In genomic region chr13:104106705-104107393, GRCh38 we compare ENCODE assay signal across 16 cellular contexts.
A peak's percentile ranks its signal among the peaks of the same experiment; 100 is the strongest.
DNase-seq lines count a peak whose midpoint lies in the region; ATAC-seq, FAIRE-seq and TF ChIP-seq lines count a peak whose summit lies in the region.
"Had no signal": no experiment of that assay in that cellular context is flagged by ENCODE, and none has a peak within 500 bp of the region (broad histone marks: within the 10 kb centered on the region; RNA-seq: fewer than 3 reads in every experiment).

No MANE protein-coding gene starts in this region.

- POLR2A ChIA-PET in endothelial cell of umbilical vein (lab: Charles Lee), result no interaction called here

- H3K27me3 Mint-ChIP-seq in neural progenitor cell (ENCODE audit: insufficient read depth, low read depth) (no peaks in the 10 kb centered on the region), T-helper 17 cell (no peaks in the 10 kb centered on the region)
- H3K27me3 Mint-ChIP-seq: central memory CD8-positive, alpha-beta T cell had no signal

- BruUV-seq in endothelial cell of umbilical vein (replicated peaks; lab: Mats Ljungman, UMichigan), result TSS peak; percentile 94

- 0 out of 2 replicates have a peak, but pooled peaks cover 3% of the 10 kb centered on the region for H3K9me3 ChIP-seq in SJSA1 (replicated peaks)
- H3K9me3 ChIP-seq in endothelial cell of umbilical vein (replicated peaks; ENCODE audit: control insufficient read depth, insufficient read depth, low read length), result no peaks in the 10 kb centered on the region
- H3K9me3 ChIP-seq in neural progenitor cell (ENCODE audit: low read depth), result no peaks in the 10 kb centered on the region
- no peaks in the 10 kb centered on the region for H3K9me3 ChIP-seq in T-helper 17 cell (ENCODE audit: control insufficient read depth, low read length, poor library complexity, severe bottlenecking)
- H3K9me3 ChIP-seq: HAP-1 had no signal

- H3K4me2 ChIP-seq in endothelial cell of umbilical vein (ENCODE audit: insufficient read depth, low read length) (peak overlapping the region; percentile 57), neural progenitor cell (no peak overlapping the region)
- H3K4me2 ChIP-seq: BLaER1 treated with 17β-estradiol and CSF1 and Interleukin-3, amounts not matched to agents 10 nM and 100 nM had no signal

- CTCF ChIA-PET in endothelial cell of umbilical vein (lab: Charles Lee), result interaction anchor here (1.4 to 1.8 kb wide), 4 partner anchors 13 to 223 kb away, joined by 3 to 10 read pairs (median 3); no protein-coding TSS in a partner anchor

- peak overlapping the region; percentile 88 for H3K9ac ChIP-seq in endothelial cell of umbilical vein (replicated peaks; ENCODE audit: extremely low read depth, insufficient read depth, low read length)
- no peak overlapping the region for H3K9ac ChIP-seq in neural progenitor cell
- H3K9ac ChIP-seq: BLaER1 treated with 17β-estradiol and CSF1 and Interleukin-3, amounts not matched to agents 10 nM and 100 nM had no signal

- peak; percentile 88 for FAIRE-seq in endothelial cell of umbilical vein (lab: Jason Lieb, UNC)

- H3K79me2 ChIP-seq in endothelial cell of umbilical vein (ENCODE audit: control insufficient read depth, insufficient read depth, low read length) (no peaks in the 10 kb centered on the region), neural progenitor cell (ENCODE audit: low read depth) (no peaks in the 10 kb centered on the region)

- H4K20me1 ChIP-seq in endothelial cell of umbilical vein (replicated peaks; ENCODE audit: control insufficient read depth, extremely low read depth, insufficient read depth, low read length), result no peaks in the 10 kb centered on the region
- H4K20me1 ChIP-seq in neural progenitor cell (ENCODE audit: low read depth), result no peaks in the 10 kb centered on the region
- H4K20me1 ChIP-seq: BLaER1 treated with 17β-estradiol and CSF1 and Interleukin-3, amounts not matched to agents 10 nM and 100 nM had no signal

- H3K27ac ChIP-seq in SJSA1 (peak overlapping the region; percentile 0; the same call in 1 of the 2 replicates), endothelial cell of umbilical vein (ENCODE audit: insufficient read depth, low read depth, low read length) (peak overlapping the region; percentile 98), neural progenitor cell (no peak overlapping the region)
- H3K27ac ChIP-seq: BLaER1 treated with 17β-estradiol and CSF1 and Interleukin-3, amounts not matched to agents 10 nM and 100 nM had no signal

- H3K4me1 Mint-ChIP-seq in neural progenitor cell (no peaks in the 10 kb centered on the region), T-helper 17 cell (no peaks in the 10 kb centered on the region)
- H3K4me1 Mint-ChIP-seq: central memory CD8-positive, alpha-beta T cell had no signal

- no peaks in the 10 kb centered on the region for H3K9me1 ChIP-seq in endothelial cell of umbilical vein (replicated peaks; ENCODE audit: control insufficient read depth, extremely low read depth, insufficient read depth, low read length)

- TF ChIP-seq CTCF in endothelial cell of umbilical vein (IDR thresholded peaks at IDR 0.05; ENCODE audit: extremely low read depth in 1 of 2, insufficient read depth in 1 of 2, low read depth in 1 of 2, low read length in 2 of 2) (peak; percentile 3 to 19), neural progenitor cell (IDR thresholded peaks at IDR 0.05) (peak; percentile 9)

- intact Hi-C loops in endothelial cell of umbilical vein (cut with micrococcal nuclease), result loop anchor here (1.0 to 10.0 kb wide), 11 partner anchors 83 to 1405 kb away; no protein-coding TSS in a partner anchor

- H3K27me3 ChIP-seq in SJSA1 (replicated peaks), result no peaks in the 10 kb centered on the region
- H3K27me3 ChIP-seq in endothelial cell of umbilical vein (ENCODE audit: control insufficient read depth in 2 of 2, insufficient read depth in 2 of 2, low read length in 2 of 2), result no peaks in the 10 kb centered on the region
- no peaks in the 10 kb centered on the region for H3K27me3 ChIP-seq in neural progenitor cell
- H3K27me3 ChIP-seq: BLaER1 treated with 17β-estradiol and CSF1 and Interleukin-3, amounts not matched to agents 10 nM and 100 nM; stomach had no signal

- H3K27ac Mint-ChIP-seq in neural progenitor cell (no peak overlapping the region), T-helper 17 cell (no peak overlapping the region)
- H3K27ac Mint-ChIP-seq: activated naive CD4-positive, alpha-beta T cell treated with anti-CD3 and anti-CD28 coated beads for 36 hours had no signal

- H3K36me3 ChIP-seq in SJSA1, result no peaks in the 10 kb centered on the region
- H3K36me3 ChIP-seq in endothelial cell of umbilical vein (ENCODE audit: control insufficient read depth in 2 of 2, extremely low read depth in 1 of 2, insufficient read depth in 2 of 2, low read length in 2 of 2), result no peaks in the 10 kb centered on the region
- no peaks in the 10 kb centered on the region for H3K36me3 ChIP-seq in neural progenitor cell
- H3K36me3 ChIP-seq: BLaER1 treated with 17β-estradiol and CSF1 and Interleukin-3, amounts not matched to agents 10 nM and 100 nM; HAP-1; stomach had no signal

- TF ChIP-seq POLR2A in endothelial cell of umbilical vein (IDR thresholded peaks at IDR 0.05; ENCODE audit: low read depth, low read length), result no peak

- H3K9me3 Mint-ChIP-seq in neural progenitor cell, result peaks cover 12% of the 10 kb centered on the region

- no peaks in the 10 kb centered on the region for H3K36me3 Mint-ChIP-seq in neural progenitor cell
- no peaks in the 10 kb centered on the region for H3K36me3 Mint-ChIP-seq in T-helper 17 cell (ENCODE audit: low read depth)

- no peaks in the 10 kb centered on the region for H3F3A ChIP-seq in neural progenitor cell (ENCODE audit: low read depth)

- dilution Hi-C loops in endothelial cell of umbilical vein (cut with MboI; ENCODE audit: extremely low pct_ligation_motif_present, low sequenced_read_pairs), result no loop called here

- DNase-seq in HPDE6-E6E7 (ENCODE audit: extremely low spot score) (peak; percentile 52), SJSA1 (ENCODE audit: low read depth in 1 of 2, low spot score in 2 of 2) (peak in 1 of 2 experiments; percentile 47), endothelial cell of umbilical vein (ENCODE audit: low read depth, low spot score) (peak; percentile 91), neural progenitor cell (ENCODE audit: low spot score) (no peak), T-helper 17 cell (no peak), NCI-H524 (lab: John Stamatoyannopoulos, UW) (no peak)
- DNase-seq in stimulated activated CD4-positive, alpha-beta T cell treated with anti-CD3 and anti-CD28 coated beads, Interleukin-1b, Interleukin-23, amount 100 ng/mL, for 48 hours, result no peak
- DNase-seq: activated naive CD4-positive, alpha-beta T cell treated with anti-CD3 and anti-CD28 coated beads for 36 hours; erythroblast; GF-D8; stomach had no signal

- H3K4me3 Mint-ChIP-seq in neural progenitor cell (no peak overlapping the region), T-helper 17 cell (no peak overlapping the region)
- H3K4me3 Mint-ChIP-seq: activated naive CD4-positive, alpha-beta T cell treated with anti-CD3 and anti-CD28 coated beads for 36 hours; central memory CD8-positive, alpha-beta T cell had no signal

- H2AFZ ChIP-seq in endothelial cell of umbilical vein (ENCODE audit: low read depth, low read length) (peak overlapping the region; percentile 47), neural progenitor cell (replicated peaks) (no peak overlapping the region)

- H3K4me1 ChIP-seq in SJSA1 (replicated peaks) (peaks cover 10% of the 10 kb centered on the region; the same call in 1 of the 2 replicates), endothelial cell of umbilical vein (ENCODE audit: control insufficient read depth, extremely low read depth, insufficient read depth, low read length) (peaks cover 27% of the 10 kb centered on the region), neural progenitor cell (no peaks in the 10 kb centered on the region)
- H3K4me1 ChIP-seq: HAP-1, stomach had no signal

- ATAC-seq in T-helper 17 cell (no peak), HG03457 (IDR thresholded peaks at IDR 0.05; ENCODE audit: unreplicated experiment) (no peak)

- no peak overlapping the region for H3K4me3 ChIP-seq in SJSA1
- H3K4me3 ChIP-seq in endothelial cell of umbilical vein (replicated peaks in 1 of 3; ENCODE audit: insufficient read depth in 1 of 3, low read depth in 1 of 3, low read length in 3 of 3), result no peak overlapping the region
- no peak overlapping the region for H3K4me3 ChIP-seq in neural progenitor cell
- H3K4me3 ChIP-seq: BLaER1 treated with 17β-estradiol and CSF1 and Interleukin-3, amounts not matched to agents 10 nM and 100 nM; HAP-1; lung; stomach had no signal

TF ChIP-seq in endothelial cell of umbilical vein, 7 proteins besides CTCF, POLR2A, EP300 and RAD21:
- TF ChIP-seq POLR2AphosphoS5 (IDR thresholded peaks at IDR 0.05; ENCODE audit: insufficient read depth, low read depth, low read length) (peak; percentile 60), GATA2 (IDR thresholded peaks at IDR 0.05; ENCODE audit: insufficient read depth, insufficient read length, low read depth, low read length) (peak; percentile 78), EZH2 (IDR thresholded peaks at IDR 0.05; ENCODE audit: borderline replicate concordance, low read depth, low read length, severe bottlenecking) (no peak), MAX (IDR thresholded peaks at IDR 0.05; ENCODE audit: insufficient read depth, insufficient read length) (no peak), JUN (IDR thresholded peaks at IDR 0.05; ENCODE audit: borderline replicate concordance, insufficient read depth, insufficient read length, low read depth) (peak; percentile 79), MYC (IDR thresholded peaks at IDR 0.05; ENCODE audit: low read depth, low read length) (no peak), FOS (IDR thresholded peaks at IDR 0.05; ENCODE audit: borderline replicate concordance, insufficient read depth, low read length) (peak; percentile 79)

Comparison
In these comparisons a context has a peak if more than half of its experiments do, and no peak if none do; other contexts are left out.
1. DNase-seq: peak in HPDE6-E6E7 (single experiment) and endothelial cell of umbilical vein (single experiment); none in neural progenitor cell (single experiment), T-helper 17 cell (0 of 3), NCI-H524 (0 of 2) and stimulated activated CD4-positive, alpha-beta T cell treated with anti-CD3 and anti-CD28 coated beads, Interleukin-1b, Interleukin-23, amount 100 ng/mL, for 48 hours (single experiment).